1 cellular context compared by ENCODE assay signal in genomic region chr5:133241179-133241728, GRCh38.
TF ChIP-seq lines count a peak whose summit lies in the region.

No MANE protein-coding gene starts in this region.

TF ChIP-seq in K562, 482 proteins besides CTCF, POLR2A, EP300 and RAD21 (continued from another document):
- TF ChIP-seq RREB1 (CRISPR knock-in tag; IDR thresholded peaks at IDR 0.05) = peak; percentile 29; the same call in 1 of the 2 replicates
- no peak for TF ChIP-seq MECOM (CRISPR knock-in tag; IDR thresholded peaks at IDR 0.05)
- TF ChIP-seq, protein P1, sequence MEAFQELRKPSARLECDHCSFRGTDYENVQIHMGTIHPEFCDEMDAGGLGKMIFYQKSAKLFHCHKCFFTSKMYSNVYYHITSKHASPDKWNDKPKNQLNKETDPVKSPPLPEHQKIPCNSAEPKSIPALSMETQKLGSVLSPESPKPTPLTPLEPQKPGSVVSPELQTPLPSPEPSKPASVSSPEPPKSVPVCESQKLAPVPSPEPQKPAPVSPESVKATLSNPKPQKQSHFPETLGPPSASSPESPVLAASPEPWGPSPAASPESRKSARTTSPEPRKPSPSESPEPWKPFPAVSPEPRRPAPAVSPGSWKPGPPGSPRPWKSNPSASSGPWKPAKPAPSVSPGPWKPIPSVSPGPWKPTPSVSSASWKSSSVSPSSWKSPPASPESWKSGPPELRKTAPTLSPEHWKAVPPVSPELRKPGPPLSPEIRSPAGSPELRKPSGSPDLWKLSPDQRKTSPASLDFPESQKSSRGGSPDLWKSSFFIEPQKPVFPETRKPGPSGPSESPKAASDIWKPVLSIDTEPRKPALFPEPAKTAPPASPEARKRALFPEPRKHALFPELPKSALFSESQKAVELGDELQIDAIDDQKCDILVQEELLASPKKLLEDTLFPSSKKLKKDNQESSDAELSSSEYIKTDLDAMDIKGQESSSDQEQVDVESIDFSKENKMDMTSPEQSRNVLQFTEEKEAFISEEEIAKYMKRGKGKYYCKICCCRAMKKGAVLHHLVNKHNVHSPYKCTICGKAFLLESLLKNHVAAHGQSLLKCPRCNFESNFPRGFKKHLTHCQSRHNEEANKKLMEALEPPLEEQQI (IDR thresholded peaks at IDR 0.05) = no peak
- peak; percentile 27; the same call in 1 of the 2 replicates for TF ChIP-seq ZFX (CRISPR knock-in tag; IDR thresholded peaks at IDR 0.05)
- no peak for TF ChIP-seq UBTF (IDR thresholded peaks at IDR 0.05; ENCODE audit: borderline replicate concordance in 1 of 2, low read depth in 2 of 2, low read length in 2 of 2)
- no peak for TF ChIP-seq ZBTB49 (CRISPR knock-in tag; IDR thresholded peaks at IDR 0.05; ENCODE audit: borderline replicate concordance)
- TF ChIP-seq XRCC4 (IDR thresholded peaks at IDR 0.05; ENCODE audit: extremely low read depth, insufficient read depth, insufficient read length) = no peak
- TF ChIP-seq HSF4 (CRISPR knock-in tag; IDR thresholded peaks at IDR 0.05; ENCODE audit: borderline replicate concordance) = no peak
- no peak for TF ChIP-seq NBN (IDR thresholded peaks at IDR 0.05; ENCODE audit: low read depth)
- TF ChIP-seq ELF4 (CRISPR knock-in tag; IDR thresholded peaks at IDR 0.05) = no peak
